In genomic region chr12:99722690-99723486, GRCh38 we compare ENCODE assay signal across 17 cellular contexts.
"Had no signal": no experiment of that assay in that cellular context is flagged by ENCODE, and none has a peak within 500 bp of the region (broad histone marks: within the 10 kb centered on the region; RNA-seq: fewer than 3 reads in every experiment).

No MANE protein-coding gene starts in this region.

- H3K27ac ChIP-seq: epithelial cell of prostate, gastroesophageal sphincter, psoas muscle had no signal

- H3K36me3 ChIP-seq: gastroesophageal sphincter had no signal

- ATAC-seq: activated naive CD4-positive, alpha-beta T cell treated with anti-CD3 and anti-CD28 coated beads, Interleukin-2, amount 50 U/mL, for 72 hours; gastroesophageal sphincter; left colon; natural killer cell; psoas muscle; sciatic nerve had no signal

- H3K4me1 ChIP-seq: gastroesophageal sphincter, psoas muscle had no signal

- H3K4me3 ChIP-seq: gastroesophageal sphincter, psoas muscle had no signal

- DNase-seq: activated CD4-positive, alpha-beta T cell treated with anti-CD3 and anti-CD28 coated beads, Interleukin-2, amount 50 U/mL, for 4 hours; activated CD4-positive, CD25-positive, alpha-beta regulatory T cell treated with anti-CD3 and anti-CD28 coated beads, Interleukin-2, amount 50 U/mL, for 72 hours; activated effector memory CD4-positive, alpha-beta T cell treated with anti-CD3 and anti-CD28 coated beads, Interleukin-2, amount 50 U/mL, for 16 hours; activated T-cell treated with anti-CD3 and anti-CD28 coated beads, Interleukin-2, amount 50 U/mL, for 24 hours; amygdala; cortex of kidney; effector memory CD4-positive, alpha-beta T cell; left colon; natural killer cell; psoas muscle; stimulated activated naive CD4-positive, alpha-beta T cell; T-helper 2 cell; trophoblast cell had no signal

- H3K9me3 ChIP-seq: psoas muscle had no signal

- H3K27me3 ChIP-seq: gastroesophageal sphincter had no signal
